1 cellular context compared by ENCODE assay signal in the genomic region with DNA sequence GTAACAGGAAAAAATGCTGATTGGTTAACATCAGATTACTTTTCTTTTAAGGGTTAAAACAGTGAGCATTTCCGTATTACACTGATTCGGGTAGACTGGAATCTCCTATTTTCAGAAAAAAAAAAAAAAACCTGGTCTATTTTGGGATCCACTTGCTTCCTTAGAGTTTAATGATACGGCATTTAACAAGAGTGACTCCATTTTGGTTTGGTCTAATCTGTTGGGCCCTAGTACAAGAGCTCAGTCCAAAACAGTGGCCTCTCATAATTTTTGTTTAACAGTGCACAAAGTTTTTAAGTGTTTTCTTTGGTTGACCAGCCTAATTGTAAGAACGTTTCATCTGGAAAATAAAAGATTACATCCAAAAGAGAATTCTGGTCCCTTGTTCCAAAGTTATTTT.
A peak's percentile ranks its signal among the peaks of the same experiment; 100 is the strongest.
TF ChIP-seq lines count a peak whose summit lies in the region.

No MANE protein-coding gene starts in this region.

TF ChIP-seq in K562, 482 proteins besides CTCF, POLR2A, EP300 and RAD21 (continued from another document):
- TF ChIP-seq, protein P1, sequence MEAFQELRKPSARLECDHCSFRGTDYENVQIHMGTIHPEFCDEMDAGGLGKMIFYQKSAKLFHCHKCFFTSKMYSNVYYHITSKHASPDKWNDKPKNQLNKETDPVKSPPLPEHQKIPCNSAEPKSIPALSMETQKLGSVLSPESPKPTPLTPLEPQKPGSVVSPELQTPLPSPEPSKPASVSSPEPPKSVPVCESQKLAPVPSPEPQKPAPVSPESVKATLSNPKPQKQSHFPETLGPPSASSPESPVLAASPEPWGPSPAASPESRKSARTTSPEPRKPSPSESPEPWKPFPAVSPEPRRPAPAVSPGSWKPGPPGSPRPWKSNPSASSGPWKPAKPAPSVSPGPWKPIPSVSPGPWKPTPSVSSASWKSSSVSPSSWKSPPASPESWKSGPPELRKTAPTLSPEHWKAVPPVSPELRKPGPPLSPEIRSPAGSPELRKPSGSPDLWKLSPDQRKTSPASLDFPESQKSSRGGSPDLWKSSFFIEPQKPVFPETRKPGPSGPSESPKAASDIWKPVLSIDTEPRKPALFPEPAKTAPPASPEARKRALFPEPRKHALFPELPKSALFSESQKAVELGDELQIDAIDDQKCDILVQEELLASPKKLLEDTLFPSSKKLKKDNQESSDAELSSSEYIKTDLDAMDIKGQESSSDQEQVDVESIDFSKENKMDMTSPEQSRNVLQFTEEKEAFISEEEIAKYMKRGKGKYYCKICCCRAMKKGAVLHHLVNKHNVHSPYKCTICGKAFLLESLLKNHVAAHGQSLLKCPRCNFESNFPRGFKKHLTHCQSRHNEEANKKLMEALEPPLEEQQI (IDR thresholded peaks at IDR 0.05) = no peak
- no peak for TF ChIP-seq ATF1 (CRISPR knock-in tag; IDR thresholded peaks at IDR 0.05)
- no peak for TF ChIP-seq ATF1 (tag; IDR thresholded peaks at IDR 0.05)
- TF ChIP-seq SMAD4 (CRISPR knock-in tag; conservative IDR thresholded peaks at IDR 0.05) = peak; percentile 74
- no peak for TF ChIP-seq TRIM24 (IDR thresholded peaks at IDR 0.05)
- TF ChIP-seq, protein P2, sequence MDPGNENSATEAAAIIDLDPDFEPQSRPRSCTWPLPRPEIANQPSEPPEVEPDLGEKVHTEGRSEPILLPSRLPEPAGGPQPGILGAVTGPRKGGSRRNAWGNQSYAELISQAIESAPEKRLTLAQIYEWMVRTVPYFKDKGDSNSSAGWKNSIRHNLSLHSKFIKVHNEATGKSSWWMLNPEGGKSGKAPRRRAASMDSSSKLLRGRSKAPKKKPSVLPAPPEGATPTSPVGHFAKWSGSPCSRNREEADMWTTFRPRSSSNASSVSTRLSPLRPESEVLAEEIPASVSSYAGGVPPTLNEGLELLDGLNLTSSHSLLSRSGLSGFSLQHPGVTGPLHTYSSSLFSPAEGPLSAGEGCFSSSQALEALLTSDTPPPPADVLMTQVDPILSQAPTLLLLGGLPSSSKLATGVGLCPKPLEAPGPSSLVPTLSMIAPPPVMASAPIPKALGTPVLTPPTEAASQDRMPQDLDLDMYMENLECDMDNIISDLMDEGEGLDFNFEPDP (CRISPR knock-in tag; IDR thresholded peaks at IDR 0.05) = no peak
- TF ChIP-seq CHD2 (IDR thresholded peaks at IDR 0.05; ENCODE audit: low read depth, low read length) = no peak
- no peak for TF ChIP-seq ZC3H8 (IDR thresholded peaks at IDR 0.05)
- TF ChIP-seq, protein P3, sequence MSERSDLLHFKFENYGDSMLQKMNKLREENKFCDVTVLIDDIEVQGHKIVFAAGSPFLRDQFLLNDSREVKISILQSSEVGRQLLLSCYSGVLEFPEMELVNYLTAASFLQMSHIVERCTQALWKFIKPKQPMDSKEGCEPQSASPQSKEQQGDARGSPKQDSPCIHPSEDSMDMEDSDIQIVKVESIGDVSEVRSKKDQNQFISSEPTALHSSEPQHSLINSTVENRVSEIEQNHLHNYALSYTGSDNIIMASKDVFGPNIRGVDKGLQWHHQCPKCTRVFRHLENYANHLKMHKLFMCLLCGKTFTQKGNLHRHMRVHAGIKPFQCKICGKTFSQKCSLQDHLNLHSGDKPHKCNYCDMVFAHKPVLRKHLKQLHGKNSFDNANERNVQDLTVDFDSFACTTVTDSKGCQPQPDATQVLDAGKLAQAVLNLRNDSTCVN (CRISPR knock-in tag; IDR thresholded peaks at IDR 0.05) = no peak
- no peak for TF ChIP-seq ELF1 (tag; IDR thresholded peaks at IDR 0.05)
- TF ChIP-seq, protein P4, sequence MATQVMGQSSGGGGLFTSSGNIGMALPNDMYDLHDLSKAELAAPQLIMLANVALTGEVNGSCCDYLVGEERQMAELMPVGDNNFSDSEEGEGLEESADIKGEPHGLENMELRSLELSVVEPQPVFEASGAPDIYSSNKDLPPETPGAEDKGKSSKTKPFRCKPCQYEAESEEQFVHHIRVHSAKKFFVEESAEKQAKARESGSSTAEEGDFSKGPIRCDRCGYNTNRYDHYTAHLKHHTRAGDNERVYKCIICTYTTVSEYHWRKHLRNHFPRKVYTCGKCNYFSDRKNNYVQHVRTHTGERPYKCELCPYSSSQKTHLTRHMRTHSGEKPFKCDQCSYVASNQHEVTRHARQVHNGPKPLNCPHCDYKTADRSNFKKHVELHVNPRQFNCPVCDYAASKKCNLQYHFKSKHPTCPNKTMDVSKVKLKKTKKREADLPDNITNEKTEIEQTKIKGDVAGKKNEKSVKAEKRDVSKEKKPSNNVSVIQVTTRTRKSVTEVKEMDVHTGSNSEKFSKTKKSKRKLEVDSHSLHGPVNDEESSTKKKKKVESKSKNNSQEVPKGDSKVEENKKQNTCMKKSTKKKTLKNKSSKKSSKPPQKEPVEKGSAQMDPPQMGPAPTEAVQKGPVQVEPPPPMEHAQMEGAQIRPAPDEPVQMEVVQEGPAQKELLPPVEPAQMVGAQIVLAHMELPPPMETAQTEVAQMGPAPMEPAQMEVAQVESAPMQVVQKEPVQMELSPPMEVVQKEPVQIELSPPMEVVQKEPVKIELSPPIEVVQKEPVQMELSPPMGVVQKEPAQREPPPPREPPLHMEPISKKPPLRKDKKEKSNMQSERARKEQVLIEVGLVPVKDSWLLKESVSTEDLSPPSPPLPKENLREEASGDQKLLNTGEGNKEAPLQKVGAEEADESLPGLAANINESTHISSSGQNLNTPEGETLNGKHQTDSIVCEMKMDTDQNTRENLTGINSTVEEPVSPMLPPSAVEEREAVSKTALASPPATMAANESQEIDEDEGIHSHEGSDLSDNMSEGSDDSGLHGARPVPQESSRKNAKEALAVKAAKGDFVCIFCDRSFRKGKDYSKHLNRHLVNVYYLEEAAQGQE (CRISPR knock-in tag; IDR thresholded peaks at IDR 0.05; ENCODE audit: low read depth) = no peak
- TF ChIP-seq ARNT (IDR thresholded peaks at IDR 0.05) = no peak
- TF ChIP-seq KLF6 (CRISPR knock-in tag; IDR thresholded peaks at IDR 0.05; ENCODE audit: borderline replicate concordance) = peak; percentile 54; the same call in 1 of the 2 replicates
- TF ChIP-seq EP400 (IDR thresholded peaks at IDR 0.05) = no peak
- TF ChIP-seq CCAR2 (IDR thresholded peaks at IDR 0.05; ENCODE audit: low read depth, low read length) = no peak
- TF ChIP-seq NR2C2 (CRISPR knock-in tag; IDR thresholded peaks at IDR 0.05) = no peak
- TF ChIP-seq NR2C2 (tag; IDR thresholded peaks at IDR 0.05) = no peak
- TF ChIP-seq SP2 (IDR thresholded peaks at IDR 0.05; ENCODE audit: extremely low read depth, low read depth, low read length, poor library complexity, severe bottlenecking) = no peak
- TF ChIP-seq RAD51 (IDR thresholded peaks at IDR 0.05; ENCODE audit: borderline replicate concordance, low read depth) = no peak
- TF ChIP-seq HNRNPLL (IDR thresholded peaks at IDR 0.05; ENCODE audit: low read depth, low read length, poor library complexity, severe bottlenecking) = no peak
- no peak for TF ChIP-seq ESRRA (IDR thresholded peaks at IDR 0.05; ENCODE audit: borderline replicate concordance, low read depth)
- TF ChIP-seq ZNF134 (CRISPR knock-in tag; conservative IDR thresholded peaks at IDR 0.05) = no peak
- TF ChIP-seq SIX5 (IDR thresholded peaks at IDR 0.05; ENCODE audit: borderline replicate concordance in 1 of 2, insufficient read depth in 1 of 2, low read depth in 1 of 2, low read length in 2 of 2) = no peak
- TF ChIP-seq TEAD1 (CRISPR knock-in tag; IDR thresholded peaks at IDR 0.05) = 0 out of 4 replicates have a peak, but pooled peaks of 1 of the 2 experiments have one; percentile 29
- TF ChIP-seq PTTG1 (tag; IDR thresholded peaks at IDR 0.05; ENCODE audit: low read depth) = peak; percentile 88
- TF ChIP-seq, protein P5, sequence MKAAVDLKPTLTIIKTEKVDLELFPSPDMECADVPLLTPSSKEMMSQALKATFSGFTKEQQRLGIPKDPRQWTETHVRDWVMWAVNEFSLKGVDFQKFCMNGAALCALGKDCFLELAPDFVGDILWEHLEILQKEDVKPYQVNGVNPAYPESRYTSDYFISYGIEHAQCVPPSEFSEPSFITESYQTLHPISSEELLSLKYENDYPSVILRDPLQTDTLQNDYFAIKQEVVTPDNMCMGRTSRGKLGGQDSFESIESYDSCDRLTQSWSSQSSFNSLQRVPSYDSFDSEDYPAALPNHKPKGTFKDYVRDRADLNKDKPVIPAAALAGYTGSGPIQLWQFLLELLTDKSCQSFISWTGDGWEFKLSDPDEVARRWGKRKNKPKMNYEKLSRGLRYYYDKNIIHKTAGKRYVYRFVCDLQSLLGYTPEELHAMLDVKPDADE (conservative IDR thresholded peaks at IDR 0.05; ENCODE audit: control insufficient read depth, low read depth, low read length) = no peak
- TF ChIP-seq, protein P6, sequence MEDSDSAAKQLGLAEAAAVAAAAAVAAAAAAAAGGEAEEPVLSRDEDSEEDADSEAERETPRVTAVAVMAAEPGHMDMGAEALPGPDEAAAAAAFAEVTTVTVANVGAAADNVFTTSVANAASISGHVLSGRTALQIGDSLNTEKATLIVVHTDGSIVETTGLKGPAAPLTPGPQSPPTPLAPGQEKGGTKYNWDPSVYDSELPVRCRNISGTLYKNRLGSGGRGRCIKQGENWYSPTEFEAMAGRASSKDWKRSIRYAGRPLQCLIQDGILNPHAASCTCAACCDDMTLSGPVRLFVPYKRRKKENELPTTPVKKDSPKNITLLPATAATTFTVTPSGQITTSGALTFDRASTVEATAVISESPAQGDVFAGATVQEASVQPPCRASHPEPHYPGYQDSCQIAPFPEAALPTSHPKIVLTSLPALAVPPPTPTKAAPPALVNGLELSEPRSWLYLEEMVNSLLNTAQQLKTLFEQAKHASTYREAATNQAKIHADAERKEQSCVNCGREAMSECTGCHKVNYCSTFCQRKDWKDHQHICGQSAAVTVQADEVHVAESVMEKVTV (CRISPR knock-in tag; IDR thresholded peaks at IDR 0.05) = no peak
- no peak for TF ChIP-seq HNRNPL (IDR thresholded peaks at IDR 0.05; ENCODE audit: low read depth, low read length)
- TF ChIP-seq BACH1 (tag; IDR thresholded peaks at IDR 0.05) = peak; percentile 58; the same call in 1 of the 2 replicates
- no peak for TF ChIP-seq XRCC5 (IDR thresholded peaks at IDR 0.05; ENCODE audit: low read depth, low read length)
- peak; percentile 93 for TF ChIP-seq DMBX1 (CRISPR knock-in tag; IDR thresholded peaks at IDR 0.05; ENCODE audit: borderline replicate concordance)
TF ChIP-seq in K562: peak in this region for 29.
